11 cellular contexts compared by ENCODE assay signal in genomic region chr1:222583079-222583478, GRCh38. TPM values are rescaled to one million over a fixed set of nuclear protein-coding genes. Genes with fewer than 3 reads are reported as not detected.
A peak's percentile ranks its signal among the peaks of the same experiment; 100 is the strongest.
DNase-seq lines count a peak whose midpoint lies in the region; ATAC-seq and TF ChIP-seq lines count a peak whose summit lies in the region.
"Had no signal": no experiment of that assay in that cellular context is flagged by ENCODE, and none has a peak within 500 bp of the region (broad histone marks: within the 10 kb centered on the region; RNA-seq: fewer than 3 reads in every experiment).

No MANE protein-coding gene starts in this region.

- H3K36me3 ChIP-seq in mucosa of descending colon (ENCODE audit: low read depth): no peaks in the 10 kb centered on the region

- no peak for TF ChIP-seq CTCF in mucosa of descending colon (IDR thresholded peaks at IDR 0.05)

- H3K4me1 Mint-ChIP-seq in activated T-cell treated with anti-CD3 and anti-CD28 coated beads, Interleukin-2, amount 50 U/mL, for 24 hours (ENCODE audit: low read depth): peaks cover 46% of the 10 kb centered on the region

- H3K27ac Mint-ChIP-seq in activated T-cell treated with anti-CD3 and anti-CD28 coated beads, Interleukin-2, amount 50 U/mL, for 24 hours: no peak overlapping the region
- H3K27ac Mint-ChIP-seq: activated naive CD8-positive, alpha-beta T cell treated with anti-CD3 and anti-CD28 coated beads, Interleukin-2, amount 10 ng/mL, durations not matched to agents 7 days and 5 days; T-helper 1 cell treated with Interleukin-12 subunit alpha and Interleukin-12 subunit beta and Interleukin-4 antibody, amounts not matched to agents 30 μg/mL and 1 μg/mL, for 36 hours had no signal

- H3K27me3 Mint-ChIP-seq in activated T-cell treated with anti-CD3 and anti-CD28 coated beads, Interleukin-2, amount 50 U/mL, for 24 hours: no peaks in the 10 kb centered on the region
- H3K27me3 Mint-ChIP-seq: activated naive CD8-positive, alpha-beta T cell treated with anti-CD3 and anti-CD28 coated beads, Interleukin-2, amount 10 ng/mL, durations not matched to agents 7 days and 5 days had no signal

- H3K36me3 Mint-ChIP-seq in activated T-cell treated with anti-CD3 and anti-CD28 coated beads, Interleukin-2, amount 50 U/mL, for 24 hours (ENCODE audit: low read depth): peaks cover 92% of the 10 kb centered on the region

- no peak for DNase-seq in mucosa of descending colon
- DNase-seq in NCI-H146 (lab: John Stamatoyannopoulos, UW): no peak
- no peak for DNase-seq in activated T-cell treated with anti-CD3 and anti-CD28 coated beads, Interleukin-2, amount 50 U/mL, for 24 hours
- no peak for DNase-seq in substantia nigra (lab: John Stamatoyannopoulos, UW)
- DNase-seq in stimulated activated CD4-positive, alpha-beta T cell treated with anti-CD3 and anti-CD28 coated beads, Interleukin-4, amount 100 ng/mL, for 4 hours: no peak
- DNase-seq: activated naive CD8-positive, alpha-beta T cell treated with anti-CD3 and anti-CD28 coated beads, Interleukin-2, amount 10 ng/mL, durations not matched to agents 7 days and 5 days had no signal

- no peak overlapping the region for H3K4me3 ChIP-seq in mucosa of descending colon

- H3K27ac ChIP-seq in substantia nigra (ENCODE audit: low read depth, low read length, poor library complexity, severe bottlenecking): no peak overlapping the region

- H3K9me3 Mint-ChIP-seq in activated T-cell treated with anti-CD3 and anti-CD28 coated beads, Interleukin-2, amount 50 U/mL, for 24 hours: no peaks in the 10 kb centered on the region
- H3K9me3 Mint-ChIP-seq: activated naive CD8-positive, alpha-beta T cell treated with anti-CD3 and anti-CD28 coated beads, Interleukin-2, amount 10 ng/mL, durations not matched to agents 7 days and 5 days; T-helper 1 cell treated with Interleukin-12 subunit alpha and Interleukin-12 subunit beta and Interleukin-4 antibody, amounts not matched to agents 30 μg/mL and 1 μg/mL, for 36 hours had no signal

- H3K9me3 ChIP-seq in mucosa of descending colon: no peaks in the 10 kb centered on the region

- H3K4me3 Mint-ChIP-seq in activated T-cell treated with anti-CD3 and anti-CD28 coated beads, Interleukin-2, amount 50 U/mL, for 24 hours: no peak overlapping the region
- H3K4me3 Mint-ChIP-seq: activated naive CD8-positive, alpha-beta T cell treated with anti-CD3 and anti-CD28 coated beads, Interleukin-2, amount 10 ng/mL, durations not matched to agents 7 days and 5 days; T-helper 1 cell treated with Interleukin-12 subunit alpha and Interleukin-12 subunit beta and Interleukin-4 antibody, amounts not matched to agents 30 μg/mL and 1 μg/mL, for 36 hours had no signal

- intact Hi-C loops in mucosa of descending colon (cut with DNase I, micrococcal nuclease): no loop called here

- ATAC-seq in GM18873 (IDR thresholded peaks at IDR 0.05; ENCODE audit: low FRiP score, unreplicated experiment) (peak; percentile 85), HG02610 (IDR thresholded peaks at IDR 0.05; ENCODE audit: unreplicated experiment) (peak; percentile 80), HG03575 (IDR thresholded peaks at IDR 0.05; ENCODE audit: extremely low read depth, insufficient number of reproducible peaks, low FRiP score, unreplicated experiment) (peak; percentile 75), mucosa of descending colon (peak; percentile 24)

- H3K4me1 ChIP-seq in mucosa of descending colon (ENCODE audit: low read depth): no peaks in the 10 kb centered on the region

RNA-seq across cellular contexts. Expression of gene TAF1A, which starts 6.7 kb away (rescaled TPM):
- total RNA-seq in mucosa of descending colon: 1 to 10 TPM; 4.7 to 6.6 (median 6.0) TPM

RNA-seq across cellular contexts. Expression of gene MIA3, which starts 34.8 kb away (rescaled TPM):
- 10 to 100 TPM; 63.8 to 77.2 (median 71.9) TPM for total RNA-seq in mucosa of descending colon

RNA-seq across cellular contexts. Expression of gene HHIPL2, which starts 35.2 kb away (rescaled TPM):
- total RNA-seq in mucosa of descending colon: under 1 TPM in 2 of 3 donors, not detected in 1; 0.14 to 0.26 TPM
- total RNA-seq: G401 had no signal

Comparison
In these comparisons a context has a peak if more than half of its experiments do, and no peak if none do; other contexts are left out.
1. ATAC-seq: peak in every context shown above with its lines; median percentile 85 in GM18873; 80 in HG02610; 75 in HG03575; 24 in mucosa of descending colon.